In the genomic region with DNA sequence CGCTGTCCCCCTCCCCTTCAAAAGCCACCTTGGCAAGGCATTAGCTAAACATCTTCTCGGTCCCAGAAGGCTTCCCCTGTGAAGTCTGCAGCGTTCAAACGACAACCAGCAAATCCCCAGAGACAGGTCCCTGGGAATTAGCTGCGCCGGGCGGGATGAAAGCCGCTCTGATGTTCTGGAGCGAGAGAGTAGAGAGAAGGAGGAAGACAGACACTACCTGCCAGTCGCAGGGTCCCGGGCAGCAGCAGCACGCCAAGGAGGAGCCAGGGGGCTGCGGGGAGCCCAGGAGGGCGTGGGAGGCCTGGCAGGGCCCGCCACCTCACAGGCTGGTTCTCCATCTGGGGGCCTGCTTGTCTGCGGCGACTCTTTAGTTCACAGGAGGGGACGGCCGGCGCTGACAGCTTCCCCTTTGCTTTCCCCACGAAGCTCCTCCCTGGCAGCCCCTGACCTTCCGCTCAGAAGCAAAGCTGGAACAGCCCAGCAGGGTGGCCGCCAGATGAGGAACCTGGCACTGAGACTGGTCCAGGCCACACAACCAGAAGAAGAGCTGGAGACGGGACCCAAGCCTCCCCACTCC, we compare ENCODE assay signal across 9 cellular contexts. TPM values are rescaled to one million over a fixed set of nuclear protein-coding genes. Genes with fewer than 3 reads are reported as not detected.
DNase-seq lines count a peak whose midpoint lies in the region; ATAC-seq and TF ChIP-seq lines count a peak whose summit lies in the region.
"Had no signal": no experiment of that assay in that cellular context is flagged by ENCODE, and none has a peak within 500 bp of the region (broad histone marks: within the 10 kb centered on the region; RNA-seq: fewer than 3 reads in every experiment).

Gene NFAM1 (minus strand): TSS at position 384 of the 577 bp plus-strand sequence. CDS start 46 bp downstream, at position 338.

- intact Hi-C loops in adrenal gland (cut with DNase I), result loop anchor here (10.0 kb wide), 2 partner anchors 157 to 457 kb away; partner anchors contain the start of gene TCF20 (in 1 of the 2)

- peak in 1 of 2 donors; percentile 23 for TF ChIP-seq POLR2A in adrenal gland (IDR thresholded peaks at IDR 0.05)

- DNase-seq in NCI-H1436 treated with DMSO at 0.1 percent for 48 hours (lab: John Stamatoyannopoulos, UW) (peak; percentile 22), adrenal gland (peak in 5 of 7 donors; percentile 51 to 70 (median 56)), lung (ENCODE audit: low spot score) (peak; percentile 61), thoracic aorta (ENCODE audit: low spot score) (no peak), NCI-H2029 (lab: John Stamatoyannopoulos, UW) (no peak), HUDEP-2 (lab: John Stamatoyannopoulos, UW; ENCODE audit: unreplicated experiment in 76 of 76) (no peak), NCI-H345 treated with DMSO at 0.1 percent for 48 hours (lab: John Stamatoyannopoulos, UW; ENCODE audit: unreplicated experiment) (no peak)
- DNase-seq: activated CD4-positive, alpha-beta T cell treated with anti-CD3 and anti-CD28 coated beads, Interleukin-2, amount 10 ng/mL, durations not matched to agents 24 days and 14 days had no signal

- peak within 1 kb of the TSS in 1 of 4 donors; percentile 34 for H3K4me3 ChIP-seq in adrenal gland
- no peak within 1 kb of the TSS for H3K4me3 ChIP-seq in lung
- H3K4me3 ChIP-seq in thoracic aorta, result peak within 1 kb of the TSS; percentile 62

- 49 to 58% (median 54%) methylated on average over 10 to 24 of the region's 24 CpGs for WGBS in adrenal gland, 4 donors
- 13 to 26% methylated on average over 24 of the region's 24 CpGs for WGBS in lung, 2 donors

- H3K4me1 ChIP-seq in adrenal gland (replicated peaks in 1 of 2), result peaks cover 0 to 16% of the 10 kb centered on the region in 2 donors
- H3K4me1 ChIP-seq in lung (ENCODE audit: control insufficient read depth in 2 of 2, insufficient read depth in 2 of 2, low read length in 2 of 2), result no peaks in the 10 kb centered on the region
- peaks cover 0 to 9% of the 10 kb centered on the region in 2 donors for H3K4me1 ChIP-seq in thoracic aorta (ENCODE audit: control insufficient read depth in 1 of 2, low read depth in 2 of 2)

- no peaks in the 10 kb centered on the region for H3K9me3 ChIP-seq in adrenal gland (replicated peaks in 1 of 3)
- H3K9me3 ChIP-seq in lung (ENCODE audit: control insufficient read depth in 2 of 2, insufficient read depth in 1 of 2, low read length in 1 of 2), result no peaks in the 10 kb centered on the region
- no peaks in the 10 kb centered on the region for H3K9me3 ChIP-seq in thoracic aorta

- H3K27ac ChIP-seq in adrenal gland (peak within 1 kb of the TSS in 3 of 5 donors; percentile 31 to 77 (median 66)), lung (ENCODE audit: low read depth in 1 of 2, low read length in 1 of 2) (peak within 1 kb of the TSS in 1 of 2 donors; percentile 69), thoracic aorta (peak within 1 kb of the TSS in 1 of 2 donors; percentile 25)

- ATAC-seq in lung (ENCODE audit: insufficient read depth, low FRiP score) (peak; percentile 64), thoracic aorta (ENCODE audit: insufficient number of reproducible peaks, low FRiP score, low read depth) (no peak), GM19395 (IDR thresholded peaks at IDR 0.05; ENCODE audit: unreplicated experiment) (no peak)

- H3K36me3 ChIP-seq in adrenal gland (replicated peaks in 1 of 2) (no peaks in the 10 kb centered on the region), lung (ENCODE audit: control insufficient read depth in 2 of 2, insufficient read depth in 2 of 2, low read length in 2 of 2) (no peaks in the 10 kb centered on the region), thoracic aorta (no peaks in the 10 kb centered on the region)

- H3K27me3 ChIP-seq in adrenal gland (no peaks in the 10 kb centered on the region), lung (ENCODE audit: control insufficient read depth, insufficient read depth) (no peaks in the 10 kb centered on the region), thoracic aorta (replicated peaks; ENCODE audit: insufficient read depth) (no peaks in the 10 kb centered on the region)

- TF ChIP-seq CTCF in adrenal gland (IDR thresholded peaks at IDR 0.05) (no peak), lung (IDR thresholded peaks at IDR 0.05; ENCODE audit: control extremely low read depth, extremely low read depth) (no peak), thoracic aorta (IDR thresholded peaks at IDR 0.05) (no peak)

RNA-seq across cellular contexts. Expression of gene NFAM1, which starts in this region (rescaled TPM):
- total RNA-seq in adrenal gland (10 to 100 TPM in 2 of 8 donors, 1 to 10 TPM in 6; 1.9 to 11.2 (median 8.5) TPM), lung (10 to 100 TPM in 1 of 2 donors, 1 to 10 TPM in 1; 2.2 to 14.4 TPM), thoracic aorta (1 to 10 TPM; 4.1 to 4.4 TPM)
- polyA plus RNA-seq in adrenal gland (1 to 10 TPM in 2 of 3 donors, under 1 TPM in 1; 0.88 to 3.1 (median 1.1) TPM), lung (10 to 100 TPM in 1 of 2 donors, 1 to 10 TPM in 1; 3.6 to 24.6 TPM)

Comparison
In these comparisons a context has a peak if more than half of its experiments do, and no peak if none do; other contexts are left out.
1. DNase-seq: peak in NCI-H1436 treated with DMSO at 0.1 percent for 48 hours (single experiment), adrenal gland (5 of 7) and lung (single experiment); none in thoracic aorta (single experiment), NCI-H2029 (single experiment), HUDEP-2 (0 of 76) and NCI-H345 treated with DMSO at 0.1 percent for 48 hours (single experiment).